ENCODE assay signal across 10 cellular contexts in the genomic region with DNA sequence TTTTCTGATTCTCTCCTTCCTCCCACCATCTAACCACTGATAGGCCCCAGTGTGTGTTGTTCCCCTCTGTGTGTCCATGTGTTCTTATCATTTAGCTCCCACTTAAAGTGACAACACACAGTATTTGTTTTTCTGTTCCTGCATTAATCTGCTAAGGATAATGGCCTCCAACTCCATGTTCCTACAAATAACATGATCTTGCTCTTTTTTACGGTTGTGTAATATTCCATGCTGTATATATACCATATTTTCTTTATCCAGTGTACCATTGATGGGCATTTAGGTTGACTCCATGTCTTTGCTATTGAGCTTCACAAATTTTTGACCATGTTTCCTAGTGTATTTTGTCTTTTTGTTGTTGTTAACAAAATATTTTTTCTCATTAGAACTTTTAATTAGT. TPM values are rescaled to one million over a fixed set of nuclear protein-coding genes. Genes with fewer than 3 reads are reported as not detected.
"Had no signal": no experiment of that assay in that cellular context is flagged by ENCODE, and none has a peak within 500 bp of the region (broad histone marks: within the 10 kb centered on the region; RNA-seq: fewer than 3 reads in every experiment).

No MANE protein-coding gene starts in this region.

- H3K4me2 ChIP-seq: KMS-11 had no signal

- DNase-seq: GM23248, GOT3, H7, HCEC 1CT, HFFc6, Karpas-422, KBM-7 had no signal

- H3K4me3 ChIP-seq: GM23248 had no signal

- H2AFZ ChIP-seq: GM23248 had no signal

- H3K27ac ChIP-seq: GM23248, HL-60, KMS-11 had no signal

- H3K9ac ChIP-seq: GM23248, KMS-11 had no signal

- H3K4me3 Mint-ChIP-seq: HFFc6 had no signal

- H3K9me3 Mint-ChIP-seq: HFFc6 had no signal

- H3K27ac Mint-ChIP-seq: HFFc6 had no signal

RNA-seq across cellular contexts. Expression of gene VEPH1, which starts 30.6 kb away (rescaled TPM):
- total RNA-seq: HepG2 had no signal

RNA-seq across cellular contexts. Expression of gene PTX3, which starts 36.0 kb away (rescaled TPM):
- total RNA-seq: HepG2 had no signal
